24 cellular contexts compared by ENCODE assay signal in the genomic region with DNA sequence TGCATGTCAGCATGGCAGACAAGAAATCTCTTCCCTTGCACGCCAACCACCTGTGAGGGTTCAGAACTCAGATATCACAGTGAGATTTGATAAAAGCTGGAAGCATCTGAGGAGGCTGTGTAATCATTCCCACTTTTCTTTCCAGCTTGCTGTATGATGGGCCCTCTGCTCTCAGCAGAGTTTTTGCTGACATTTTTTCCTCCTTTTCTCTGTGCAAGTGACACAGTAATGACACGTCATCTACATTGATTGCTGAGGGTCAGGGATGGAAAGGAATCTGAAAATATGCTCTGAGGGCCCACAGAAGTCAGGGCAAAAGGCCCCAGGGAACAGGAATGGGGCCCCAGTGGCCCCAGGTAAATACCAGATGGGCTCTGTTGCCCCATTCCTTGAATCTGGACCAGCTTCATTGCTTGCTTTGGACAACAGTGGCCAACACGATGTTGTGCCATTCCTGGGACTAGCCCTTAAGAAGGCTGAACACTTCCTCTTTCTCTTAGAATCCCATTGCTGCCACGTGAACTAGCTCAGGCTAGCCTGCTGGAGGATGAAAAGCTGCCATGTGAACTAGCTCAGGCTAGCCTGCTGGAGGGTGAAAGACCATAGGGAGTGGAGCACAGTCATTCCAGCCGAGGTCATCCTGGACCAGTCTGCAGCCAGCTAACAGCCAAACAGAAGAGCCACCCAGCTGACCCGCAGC.
"Had no signal": no experiment of that assay in that cellular context is flagged by ENCODE, and none has a peak within 500 bp of the region (broad histone marks: within the 10 kb centered on the region; RNA-seq: fewer than 3 reads in every experiment).

No MANE protein-coding gene starts in this region.

- H3K4me3 ChIP-seq: coronary artery, dorsolateral prefrontal cortex, gastrocnemius medialis, ovary, psoas muscle, smooth muscle cell, stomach, thyroid gland, upper lobe of left lung had no signal

- H3K36me3 ChIP-seq: gastrocnemius medialis, neutrophil, ovary, stomach, thyroid gland, upper lobe of left lung had no signal

- H3K4me2 ChIP-seq: smooth muscle cell had no signal

- H3K9me3 ChIP-seq: gastrocnemius medialis, neutrophil, ovary, psoas muscle, thyroid gland, upper lobe of left lung had no signal

- H3K4me1 ChIP-seq: gastrocnemius medialis, psoas muscle, stomach, thyroid gland, upper lobe of left lung had no signal

- H3K27ac ChIP-seq: coronary artery, gastrocnemius medialis, neutrophil, ovary, psoas muscle, stomach, thyroid gland, upper lobe of left lung had no signal

- DNase-seq: activated B cell treated with CpG ODN at 0.5 μM for 24 hours; activated CD4-positive, alpha-beta T cell treated with anti-CD3 and anti-CD28 coated beads for 36 hours; activated CD4-positive, alpha-beta T cell treated with anti-CD3 and anti-CD28 coated beads, Interleukin-2, amount 50 U/mL, for 4 hours; activated CD8-positive, alpha-beta memory T cell treated with anti-CD3 and anti-CD28 coated beads for 24 hours; activated effector memory CD4-positive, alpha-beta T cell treated with Interleukin-2 at 50 U/mL for 16 hours; activated naive CD4-positive, alpha-beta T cell treated with Interleukin-2 at 50 U/mL for 16 hours; anterior cingulate cortex; dorsolateral prefrontal cortex; effector memory CD4-positive, alpha-beta T cell; gastrocnemius medialis; hippocampal formation; left cardiac atrium; left ventricle myocardium superior; ovary; psoas muscle; stimulated activated CD4-positive, alpha-beta T cell treated with anti-CD3 and anti-CD28 coated beads, Interleukin-2, amount 100 ng/mL, for 24 hours; stimulated activated naive B cell treated with anti-CD40 and anti-IgM and Interleukin-4, amounts not matched to agents 10 μg/mL and 1 μg/mL and 100 μg/mL, for 72 hours; stomach; T-helper 2 cell; thyroid gland; upper lobe of left lung had no signal

- ATAC-seq: activated CD4-positive, alpha-beta T cell treated with anti-CD3 and anti-CD28 coated beads for 36 hours; gastrocnemius medialis; left cardiac atrium; left ventricle myocardium superior; psoas muscle; stimulated activated naive B cell treated with anti-CD40 and anti-IgM and Interleukin-4, amounts not matched to agents 10 μg/mL and 1 μg/mL and 100 μg/mL, for 72 hours had no signal

- H3K27me3 ChIP-seq: dorsolateral prefrontal cortex, gastrocnemius medialis, neutrophil, ovary, thyroid gland, upper lobe of left lung had no signal
